22 cellular contexts compared by ENCODE assay signal in the genomic region with DNA sequence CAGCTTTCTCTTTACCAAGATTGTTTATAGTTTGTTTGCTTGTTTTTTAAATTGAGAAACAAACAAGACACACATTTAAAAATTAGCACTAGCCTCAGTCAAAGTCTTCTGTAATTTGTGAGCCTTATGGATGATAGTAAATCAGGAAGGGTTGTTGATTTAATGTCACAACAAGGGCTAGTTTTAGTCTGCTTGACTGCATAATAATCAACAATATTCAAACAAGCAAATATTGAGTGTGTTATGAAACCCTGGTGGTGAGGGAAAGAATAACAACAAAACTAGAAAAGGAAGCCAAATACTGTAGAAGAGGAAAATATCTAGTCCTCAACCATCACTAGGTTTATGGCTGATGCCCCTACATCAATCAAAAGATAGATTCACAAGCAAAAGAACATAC.
DNase-seq lines count a peak whose midpoint lies in the region; ATAC-seq and TF ChIP-seq lines count a peak whose summit lies in the region.
"Had no signal": no experiment of that assay in that cellular context is flagged by ENCODE, and none has a peak within 500 bp of the region (broad histone marks: within the 10 kb centered on the region; RNA-seq: fewer than 3 reads in every experiment).

No MANE protein-coding gene starts in this region.

- no peak for ATAC-seq in CD4-positive, alpha-beta T cell (ENCODE audit: poor library complexity)
- no peak for ATAC-seq in HG03025 (IDR thresholded peaks at IDR 0.05; ENCODE audit: low FRiP score, unreplicated experiment)
- no peak for ATAC-seq in GM19035 (IDR thresholded peaks at IDR 0.05; ENCODE audit: unreplicated experiment)
- ATAC-seq: activated CD8-positive, alpha-beta memory T cell treated with anti-CD3 and anti-CD28 coated beads, Interleukin-2, amount 10 ng/mL, durations not matched to agents 7 days and 5 days; heart right ventricle; left colon had no signal

- DNase-seq in A673 (ENCODE audit: low spot score) (no peak), epithelial cell of esophagus (ENCODE audit: low read depth) (no peak), uterus (no peak), anterior cingulate cortex (lab: John Stamatoyannopoulos, UW) (no peak)
- DNase-seq in CD4-positive, alpha-beta T cell, result no peak
- DNase-seq: activated CD8-positive, alpha-beta memory T cell treated with anti-CD3 and anti-CD28 coated beads, Interleukin-2, amount 10 ng/mL, durations not matched to agents 7 days and 5 days; activated naive CD4-positive, alpha-beta T cell treated with Interleukin-2 at 50 U/mL for 16 hours; caudate nucleus; CD4-positive, CD25-positive, alpha-beta regulatory T cell; GDM1; heart right ventricle; left colon; natural killer cell; NCI-H146; NCI-H524; SHP77 treated with DMSO at 0.1 percent for 48 hours; stimulated activated CD4-positive, alpha-beta T cell treated with anti-CD3 and anti-CD28 coated beads, Interleukin-4, amount 100 ng/mL, for 24 hours; stimulated activated naive B cell treated with anti-CD40 and anti-IgM and Interleukin-4, amounts not matched to agents 10 μg/mL and 1 μg/mL and 100 μg/mL, for 72 hours had no signal

- POLR2A ChIA-PET in A673 (lab: Charles Lee; ENCODE audit: low non-redundant PET), result no interaction called here
- POLR2A ChIA-PET in CD4-positive, alpha-beta T cell (lab: Charles Lee), result no interaction called here

- no peak for TF ChIP-seq POLR2A in uterus (IDR thresholded peaks at IDR 0.05)

- H3K4me1 Mint-ChIP-seq in CD4-positive, alpha-beta T cell (ENCODE audit: low read depth), result no peaks in the 10 kb centered on the region
- H3K4me1 Mint-ChIP-seq: activated CD8-positive, alpha-beta memory T cell treated with anti-CD3 and anti-CD28 coated beads, Interleukin-2, amount 10 ng/mL, durations not matched to agents 7 days and 5 days; CD4-positive, CD25-positive, alpha-beta regulatory T cell; natural killer cell; stimulated activated naive B cell treated with anti-CD40 and anti-IgM and Interleukin-4, amounts not matched to agents 10 μg/mL and 1 μg/mL and 100 μg/mL, for 72 hours had no signal

- TF ChIP-seq CTCF in A673 (conservative IDR thresholded peaks at IDR 0.05; ENCODE audit: low read depth, low read length) (peak; percentile 48), OCI-LY1 (IDR thresholded peaks at IDR 0.05; ENCODE audit: low read length) (peak; percentile 20; the same call in 1 of the 2 replicates), epithelial cell of esophagus (IDR thresholded peaks at IDR 0.05; ENCODE audit: insufficient read depth, low read depth, low read length, missing control alignments) (peak; percentile 23), uterus (IDR thresholded peaks at IDR 0.05) (no peak)
- peak; percentile 19 for TF ChIP-seq CTCF in CD4-positive, alpha-beta T cell (IDR thresholded peaks at IDR 0.05)

- H3K4me2 ChIP-seq in OCI-LY1 (ENCODE audit: low read length), result no peak overlapping the region

- H3K27ac ChIP-seq in A673 (ENCODE audit: low read depth, low read length, poor library complexity, severe bottlenecking) (no peak overlapping the region), OCI-LY1 (ENCODE audit: low read depth, low read length, poor library complexity, severe bottlenecking) (no peak overlapping the region), uterus (no peak overlapping the region)
- H3K27ac ChIP-seq in CD4-positive, alpha-beta T cell (ENCODE audit: low read depth, low read length), result no peak overlapping the region
- H3K27ac ChIP-seq: heart right ventricle, right atrium auricular region had no signal

- H3K4me3 Mint-ChIP-seq in CD4-positive, alpha-beta T cell, result no peak overlapping the region
- H3K4me3 Mint-ChIP-seq: activated CD8-positive, alpha-beta memory T cell treated with anti-CD3 and anti-CD28 coated beads, Interleukin-2, amount 10 ng/mL, durations not matched to agents 7 days and 5 days; CD4-positive, CD25-positive, alpha-beta regulatory T cell; natural killer cell; stimulated activated naive B cell treated with anti-CD40 and anti-IgM and Interleukin-4, amounts not matched to agents 10 μg/mL and 1 μg/mL and 100 μg/mL, for 72 hours had no signal

- no peak overlapping the region for H2AFZ ChIP-seq in OCI-LY1 (ENCODE audit: low read length)

- no peaks in the 10 kb centered on the region for H4K20me1 ChIP-seq in OCI-LY1 (ENCODE audit: insufficient read depth, low read length)

- CTCF ChIA-PET in A673 (lab: Charles Lee), result no interaction called here
- CTCF ChIA-PET in CD4-positive, alpha-beta T cell (lab: Charles Lee), result no interaction called here

- H3K36me3 Mint-ChIP-seq in CD4-positive, alpha-beta T cell (ENCODE audit: low read depth), result no peaks in the 10 kb centered on the region
- H3K36me3 Mint-ChIP-seq: activated CD8-positive, alpha-beta memory T cell treated with anti-CD3 and anti-CD28 coated beads, Interleukin-2, amount 10 ng/mL, durations not matched to agents 7 days and 5 days; CD4-positive, CD25-positive, alpha-beta regulatory T cell; natural killer cell; stimulated activated naive B cell treated with anti-CD40 and anti-IgM and Interleukin-4, amounts not matched to agents 10 μg/mL and 1 μg/mL and 100 μg/mL, for 72 hours had no signal

- H3K4me1 ChIP-seq in A673 (ENCODE audit: insufficient read depth, low read length, poor library complexity, severe bottlenecking), result no peaks in the 10 kb centered on the region
- H3K4me1 ChIP-seq in OCI-LY1 (ENCODE audit: insufficient read depth, low read length, severe bottlenecking), result no peaks in the 10 kb centered on the region
- no peaks in the 10 kb centered on the region for H3K4me1 ChIP-seq in uterus

- H3K9me3 Mint-ChIP-seq in CD4-positive, alpha-beta T cell, result no peaks in the 10 kb centered on the region
- H3K9me3 Mint-ChIP-seq: CD4-positive, CD25-positive, alpha-beta regulatory T cell; natural killer cell; stimulated activated naive B cell treated with anti-CD40 and anti-IgM and Interleukin-4, amounts not matched to agents 10 μg/mL and 1 μg/mL and 100 μg/mL, for 72 hours had no signal

- H3K27me3 Mint-ChIP-seq in CD4-positive, alpha-beta T cell, result no peaks in the 10 kb centered on the region

- no TSS peak for BruUV-seq in A673 (replicated peaks; lab: Mats Ljungman, UMichigan)

- no peaks in the 10 kb centered on the region for H3K79me2 ChIP-seq in OCI-LY1 (ENCODE audit: insufficient read depth, low read length)

- H3K9me3 ChIP-seq in A673 (ENCODE audit: low read depth, low read length, poor library complexity, severe bottlenecking), result no peaks in the 10 kb centered on the region
- H3K9me3 ChIP-seq in CD4-positive, alpha-beta T cell (ENCODE audit: control insufficient read depth, low read length), result no peaks in the 10 kb centered on the region
- no peaks in the 10 kb centered on the region for H3K9me3 ChIP-seq in OCI-LY1 (ENCODE audit: low read length)
- H3K9me3 ChIP-seq in uterus, result no peaks in the 10 kb centered on the region
- H3K9me3 ChIP-seq: heart right ventricle, right atrium auricular region had no signal

- no peaks in the 10 kb centered on the region for H3K9me2 ChIP-seq in OCI-LY1 (ENCODE audit: low read depth, low read length)

- H3F3A ChIP-seq in OCI-LY1 (ENCODE audit: insufficient read depth, low read length), result no peaks in the 10 kb centered on the region

- peaks cover 7% of the 10 kb centered on the region for H3K27me3 ChIP-seq in A673 (replicated peaks; ENCODE audit: insufficient read depth, low read depth, low read length, poor library complexity)
- peaks cover 4% of the 10 kb centered on the region for H3K27me3 ChIP-seq in CD4-positive, alpha-beta T cell (ENCODE audit: control insufficient read depth, insufficient read depth, low read length)
- H3K27me3 ChIP-seq in OCI-LY1 (ENCODE audit: insufficient read depth, low read length), result no peaks in the 10 kb centered on the region
- H3K27me3 ChIP-seq in uterus, result no peaks in the 10 kb centered on the region
- H3K27me3 ChIP-seq: heart right ventricle, right atrium auricular region had no signal

- intact Hi-C loops in A673 (cut with micrococcal nuclease; ENCODE audit: unreplicated experiment), result no loop called here
- intact Hi-C loops in CD4-positive, alpha-beta T cell (cut with DNase I, micrococcal nuclease), result no loop called here
- intact Hi-C loops in uterus (cut with DNase I; ENCODE audit: low total_unique reads), result no loop called here

- H3K4me3 ChIP-seq in A673 (ENCODE audit: low read depth, low read length, poor library complexity, severe bottlenecking) (no peak overlapping the region), OCI-LY1 (ENCODE audit: low read depth, low read length, poor library complexity, severe bottlenecking) (no peak overlapping the region), epithelial cell of esophagus (ENCODE audit: low read length) (no peak overlapping the region), uterus (no peak overlapping the region)
- H3K4me3 ChIP-seq: heart right ventricle, right atrium auricular region had no signal

- H3K9ac ChIP-seq in OCI-LY1 (ENCODE audit: low read length), result no peak overlapping the region

- H3K27ac Mint-ChIP-seq in CD4-positive, alpha-beta T cell, result no peak overlapping the region
- H3K27ac Mint-ChIP-seq: activated CD8-positive, alpha-beta memory T cell treated with anti-CD3 and anti-CD28 coated beads, Interleukin-2, amount 10 ng/mL, durations not matched to agents 7 days and 5 days; CD4-positive, CD25-positive, alpha-beta regulatory T cell; natural killer cell; stimulated activated naive B cell treated with anti-CD40 and anti-IgM and Interleukin-4, amounts not matched to agents 10 μg/mL and 1 μg/mL and 100 μg/mL, for 72 hours had no signal

- no peaks in the 10 kb centered on the region for H3K36me3 ChIP-seq in A673 (ENCODE audit: insufficient read depth, low read length, poor library complexity, severe bottlenecking)
- no peaks in the 10 kb centered on the region for H3K36me3 ChIP-seq in OCI-LY1 (ENCODE audit: insufficient read depth, low read length)
- no peaks in the 10 kb centered on the region for H3K36me3 ChIP-seq in uterus
- H3K36me3 ChIP-seq: heart right ventricle, right atrium auricular region had no signal

Comparison
In these comparisons a context has a peak if more than half of its experiments do, and no peak if none do; other contexts are left out.
1. CTCF ChIP-seq: peak in A673 (single experiment), CD4-positive, alpha-beta T cell (single experiment), OCI-LY1 (single experiment) and epithelial cell of esophagus (single experiment); none in uterus (0 of 4).